In genomic region chr10:32273326-32273725, GRCh38 we compare ENCODE assay signal across 23 cellular contexts.
"Had no signal": no experiment of that assay in that cellular context is flagged by ENCODE, and none has a peak within 500 bp of the region (broad histone marks: within the 10 kb centered on the region; RNA-seq: fewer than 3 reads in every experiment).

No MANE protein-coding gene starts in this region.

- ATAC-seq: activated CD8-positive, alpha-beta memory T cell treated with anti-CD3 and anti-CD28 coated beads, Interleukin-2, amount 10 ng/mL, durations not matched to agents 7 days and 5 days; activated naive CD4-positive, alpha-beta T cell treated with anti-CD3 and anti-CD28 coated beads, Interleukin-2, amount 50 U/mL, for 72 hours; left lung; naive thymus-derived CD8-positive, alpha-beta T cell; T-cell; upper lobe of right lung had no signal

- H3K9me3 ChIP-seq: left lung, sigmoid colon, thyroid gland, upper lobe of right lung had no signal

- H3K27me3 Mint-ChIP-seq: activated CD4-positive, alpha-beta memory T cell treated with anti-CD3 and anti-CD28 coated beads, Interleukin-2, amount 10 ng/mL, durations not matched to agents 7 days and 5 days; activated CD8-positive, alpha-beta memory T cell treated with anti-CD3 and anti-CD28 coated beads, Interleukin-2, amount 10 ng/mL, durations not matched to agents 7 days and 5 days; brain; naive thymus-derived CD8-positive, alpha-beta T cell; progenitor cell of endocrine pancreas; T-cell had no signal

- H3K4me3 Mint-ChIP-seq: activated CD4-positive, alpha-beta memory T cell treated with anti-CD3 and anti-CD28 coated beads, Interleukin-2, amount 10 ng/mL, durations not matched to agents 7 days and 5 days; activated CD8-positive, alpha-beta memory T cell treated with anti-CD3 and anti-CD28 coated beads, Interleukin-2, amount 10 ng/mL, durations not matched to agents 7 days and 5 days; brain; naive thymus-derived CD8-positive, alpha-beta T cell; neural progenitor cell; T-cell had no signal

- H3K4me1 Mint-ChIP-seq: neural progenitor cell had no signal

- H3K27ac Mint-ChIP-seq: activated CD4-positive, alpha-beta memory T cell treated with anti-CD3 and anti-CD28 coated beads, Interleukin-2, amount 10 ng/mL, durations not matched to agents 7 days and 5 days; activated CD8-positive, alpha-beta memory T cell treated with anti-CD3 and anti-CD28 coated beads, Interleukin-2, amount 10 ng/mL, durations not matched to agents 7 days and 5 days; neural progenitor cell had no signal

- DNase-seq: activated CD4-positive, alpha-beta memory T cell treated with anti-CD3 and anti-CD28 coated beads, Interleukin-2, amount 10 ng/mL, durations not matched to agents 7 days and 5 days; activated CD4-positive, alpha-beta T cell treated with anti-CD3 and anti-CD28 coated beads for 48 hours; activated CD4-positive, CD25-positive, alpha-beta regulatory T cell; activated CD8-positive, alpha-beta memory T cell treated with anti-CD3 and anti-CD28 coated beads, Interleukin-2, amount 10 ng/mL, durations not matched to agents 7 days and 5 days; activated gamma-delta T cell treated with Interleukin-2 at 50 U/mL for 16 hours; activated T-cell treated with anti-CD3 and anti-CD28 coated beads for 4 hours; aorta; dermis blood vessel endothelial cell; effector CD8-positive, alpha-beta T cell; foreskin melanocyte; left lung; naive thymus-derived CD8-positive, alpha-beta T cell; retina; sigmoid colon; stimulated activated CD4-positive, alpha-beta T cell treated with anti-CD3 and anti-CD28 coated beads, Interleukin-15, amount 100 ng/mL, for 24 hours; stimulated activated naive CD4-positive, alpha-beta T cell; T-cell; thyroid gland; upper lobe of right lung had no signal

- H3K9me3 Mint-ChIP-seq: activated CD4-positive, alpha-beta memory T cell treated with anti-CD3 and anti-CD28 coated beads, Interleukin-2, amount 10 ng/mL, durations not matched to agents 7 days and 5 days; activated naive CD4-positive, alpha-beta T cell treated with anti-CD3 and anti-CD28 coated beads, Interleukin-2, amount 50 U/mL, for 72 hours; brain; naive thymus-derived CD8-positive, alpha-beta T cell; neural progenitor cell; T-cell had no signal
